8 cellular contexts compared by ENCODE assay signal in the genomic region with DNA sequence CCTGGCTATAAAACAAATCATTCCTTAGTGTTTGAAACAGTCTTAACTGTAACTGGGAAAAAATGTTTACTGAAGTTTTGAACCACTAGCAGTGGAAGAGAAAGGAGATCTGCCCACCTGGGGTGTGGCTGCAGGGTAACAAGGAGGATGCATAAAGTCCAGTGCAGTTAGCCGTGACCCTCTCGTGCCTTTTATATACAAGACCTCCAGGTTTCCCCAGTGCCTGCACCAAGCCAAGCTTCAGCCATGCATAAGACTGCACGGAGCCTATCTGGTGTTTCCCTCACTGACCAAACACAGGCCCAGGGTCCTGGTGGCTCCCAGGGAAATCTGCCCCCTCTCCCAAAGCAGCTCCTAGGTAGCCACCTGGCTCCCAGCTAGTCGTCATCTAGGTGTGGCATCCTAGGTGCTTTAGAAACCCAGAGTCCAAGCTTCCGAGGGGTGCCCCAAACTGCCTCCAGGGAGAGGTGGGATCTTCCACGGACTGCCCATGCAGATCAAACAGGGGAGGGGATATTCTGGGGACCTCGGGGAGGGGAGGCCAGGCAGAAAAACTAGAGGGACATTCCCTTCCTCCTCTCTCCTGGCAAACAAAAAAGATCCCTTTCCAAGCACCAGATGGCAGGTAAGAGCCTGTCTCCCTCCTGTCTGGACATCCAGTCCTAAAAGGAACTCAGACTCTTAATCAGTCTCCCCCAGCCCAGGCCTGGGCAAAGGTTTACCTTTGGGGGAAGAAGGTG. TPM values are rescaled to one million over a fixed set of nuclear protein-coding genes. Genes with fewer than 3 reads are reported as not detected.
DNase-seq lines count a peak whose midpoint lies in the region; ATAC-seq and TF ChIP-seq lines count a peak whose summit lies in the region.

No MANE protein-coding gene starts in this region.

- H3K27ac Mint-ChIP-seq in activated naive CD8-positive, alpha-beta T cell treated with anti-CD3 and anti-CD28 coated beads for 36 hours, result no peak overlapping the region

- H3K36me3 Mint-ChIP-seq in activated T-cell treated with anti-CD3 and anti-CD28 coated beads, Interleukin-2, amount 50 U/mL, for 4 hours (ENCODE audit: insufficient read depth), result no peaks in the 10 kb centered on the region
- no peaks in the 10 kb centered on the region for H3K36me3 Mint-ChIP-seq in activated naive CD8-positive, alpha-beta T cell treated with anti-CD3 and anti-CD28 coated beads for 36 hours

- no peaks in the 10 kb centered on the region for H3K9me3 ChIP-seq in tibial nerve

- no peaks in the 10 kb centered on the region for H3K36me3 ChIP-seq in tibial nerve

- peak overlapping the region; percentile 3 to 96 (median 92) for H3K4me3 ChIP-seq in tibial nerve

- TF ChIP-seq POLR2A in tibial nerve (IDR thresholded peaks at IDR 0.05), result no peak

- no peak for TF ChIP-seq EP300 in tibial nerve (IDR thresholded peaks at IDR 0.05)

- peaks cover 11% of the 10 kb centered on the region for H3K27me3 Mint-ChIP-seq in activated T-cell treated with anti-CD3 and anti-CD28 coated beads, Interleukin-2, amount 50 U/mL, for 4 hours (ENCODE audit: low read depth)
- peaks cover 12% of the 10 kb centered on the region for H3K27me3 Mint-ChIP-seq in activated naive CD8-positive, alpha-beta T cell treated with anti-CD3 and anti-CD28 coated beads for 36 hours

- no peaks in the 10 kb centered on the region for H3K27me3 ChIP-seq in tibial nerve

- peak overlapping the region in 3 of 4 donors; percentile 73 to 93 (median 87) for H3K27ac ChIP-seq in tibial nerve

- WGBS in tibial nerve, 2 donors, result 71 to 78% methylated on average over 7 of the region's 7 CpGs

- no peaks in the 10 kb centered on the region for H3K9me3 Mint-ChIP-seq in activated T-cell treated with anti-CD3 and anti-CD28 coated beads, Interleukin-2, amount 50 U/mL, for 4 hours
- no peaks in the 10 kb centered on the region for H3K9me3 Mint-ChIP-seq in activated naive CD8-positive, alpha-beta T cell treated with anti-CD3 and anti-CD28 coated beads for 36 hours

- DNase-seq in activated T-cell treated with anti-CD3 and anti-CD28 coated beads, Interleukin-2, amount 50 U/mL, for 4 hours, result no peak
- DNase-seq in activated T-cell treated with anti-CD3 and anti-CD28 coated beads, Interleukin-2, amount 50 U/mL, for 1 hour, result no peak
- no peak for DNase-seq in activated naive CD8-positive, alpha-beta T cell treated with anti-CD3 and anti-CD28 coated beads for 36 hours
- peak; percentile 47 for DNase-seq in kidney tubule cell (ENCODE audit: low spot score)
- DNase-seq in tibial nerve (ENCODE audit: low spot score in 2 of 2), result no peak
- DNase-seq in NK-92 (lab: John Stamatoyannopoulos, UW; ENCODE audit: unreplicated experiment), result no peak

- peaks cover 23% of the 10 kb centered on the region for H3K4me1 Mint-ChIP-seq in activated T-cell treated with anti-CD3 and anti-CD28 coated beads, Interleukin-2, amount 50 U/mL, for 4 hours (ENCODE audit: low read depth)
- H3K4me1 Mint-ChIP-seq in activated naive CD8-positive, alpha-beta T cell treated with anti-CD3 and anti-CD28 coated beads for 36 hours, result peaks cover 22% of the 10 kb centered on the region

- no peak for ATAC-seq in activated T-cell treated with anti-CD3 and anti-CD28 coated beads, Interleukin-2, amount 50 U/mL, for 4 hours
- ATAC-seq in HG02623 (IDR thresholded peaks at IDR 0.05; ENCODE audit: unreplicated experiment) (no peak), GM21526 (IDR thresholded peaks at IDR 0.05; ENCODE audit: low FRiP score, unreplicated experiment) (no peak)

- peak overlapping the region; percentile 83 for H3K4me3 Mint-ChIP-seq in activated T-cell treated with anti-CD3 and anti-CD28 coated beads, Interleukin-2, amount 50 U/mL, for 4 hours
- H3K4me3 Mint-ChIP-seq in activated naive CD8-positive, alpha-beta T cell treated with anti-CD3 and anti-CD28 coated beads for 36 hours, result peak overlapping the region; percentile 80

- no peak for TF ChIP-seq CTCF in tibial nerve (IDR thresholded peaks at IDR 0.05)

- H3K4me1 ChIP-seq in tibial nerve, result peaks cover 0 to 57% (median 20%) of the 10 kb centered on the region in 4 donors

RNA-seq across cellular contexts. Expression of gene SHB, which starts 2.7 kb away (rescaled TPM):
- 1 to 10 TPM; 2.6 to 4.0 (median 3.4) TPM for total RNA-seq in activated T-cell treated with anti-CD3 and anti-CD28 coated beads, Interleukin-2, amount 50 U/mL, for 4 hours
- 1 to 10 TPM; 1.2 to 1.8 TPM for total RNA-seq in activated naive CD8-positive, alpha-beta T cell treated with anti-CD3 and anti-CD28 coated beads for 36 hours
- 10 to 100 TPM in 2 of 4 donors, 1 to 10 TPM in 2; 6.3 to 15.9 (median 11.6) TPM for total RNA-seq in tibial nerve
